ENCODE assay signal across 2 cellular contexts in genomic region chr10:86940076-86940475, GRCh38. TPM values are rescaled to one million over a fixed set of nuclear protein-coding genes. Genes with fewer than 3 reads are reported as not detected.
"Had no signal": no experiment of that assay in that cellular context is flagged by ENCODE, and none has a peak within 500 bp of the region (broad histone marks: within the 10 kb centered on the region; RNA-seq: fewer than 3 reads in every experiment).

No MANE protein-coding gene starts in this region.

RNA-seq across cellular contexts. Expression of gene MMRN2, which starts 17.3 kb away (rescaled TPM):
- total RNA-seq: natural killer cell treated with Interleukin-12 subunit alpha and Interleukin-12 subunit beta and Interleukin-15 and Interleukin-18, amount 100 ng/mL, for 72 hours had no signal

RNA-seq across cellular contexts. Expression of gene SNCG, which starts 18.3 kb away (rescaled TPM):
- total RNA-seq: natural killer cell treated with Interleukin-12 subunit alpha and Interleukin-12 subunit beta and Interleukin-15 and Interleukin-18, amount 100 ng/mL, for 72 hours had no signal

RNA-seq across cellular contexts. Expression of gene ADIRF, which starts 28.2 kb away (rescaled TPM):
- total RNA-seq: natural killer cell treated with Interleukin-12 subunit alpha and Interleukin-12 subunit beta and Interleukin-15 and Interleukin-18, amount 100 ng/mL, for 72 hours; occipital lobe had no signal
